26 cellular contexts compared by ENCODE assay signal in genomic region chr7:110685899-110686298, GRCh38.
"Had no signal": no experiment of that assay in that cellular context is flagged by ENCODE, and none has a peak within 500 bp of the region (broad histone marks: within the 10 kb centered on the region; RNA-seq: fewer than 3 reads in every experiment).

No MANE protein-coding gene starts in this region.

- H3K9me3 ChIP-seq: ovary, psoas muscle, right lobe of liver, sigmoid colon, thoracic aorta, thyroid gland, tibial nerve, upper lobe of right lung, uterus had no signal

- H3K9ac ChIP-seq: neural progenitor cell, parathyroid adenoma had no signal

- H3K4me2 ChIP-seq: neural progenitor cell had no signal

- H3K4me1 ChIP-seq: neural progenitor cell, parathyroid adenoma, psoas muscle, right lobe of liver, sigmoid colon, stomach, thyroid gland, tibial nerve, upper lobe of right lung, uterus had no signal

- H2AFZ ChIP-seq: neural progenitor cell, parathyroid adenoma had no signal

- ATAC-seq: naive thymus-derived CD8-positive, alpha-beta T cell; natural killer cell treated with Interleukin-12 subunit alpha and Interleukin-12 subunit beta and Interleukin-15 and Interleukin-18, amount 100 ng/mL, for 72 hours; psoas muscle; right cardiac atrium; right lobe of liver; stimulated activated effector memory CD8-positive, alpha-beta T cell treated with anti-CD3 and anti-CD28 coated beads, Interleukin-12 subunit alpha, Interleukin-12 subunit beta, amount 100 ng/mL, for 72 hours; stimulated activated naive B cell treated with anti-CD40 and anti-IgM and Interleukin-4, amounts not matched to agents 10 μg/mL and 1 μg/mL and 100 μg/mL, for 72 hours; upper lobe of right lung had no signal

- H3K36me3 ChIP-seq: neural progenitor cell, ovary, right lobe of liver, sigmoid colon, stomach, thoracic aorta, thyroid gland, tibial nerve, upper lobe of right lung, uterus had no signal

- DNase-seq: naive thymus-derived CD8-positive, alpha-beta T cell; nephron progenitor cell; occipital lobe; ovary; posterior cingulate gyrus; psoas muscle; right cardiac atrium; right lobe of liver; sigmoid colon; small intestine; stimulated activated CD4-positive, alpha-beta T cell treated with anti-CD3 and anti-CD28 coated beads, Interleukin-15, amount 100 ng/mL, for 24 hours; stimulated activated CD4-positive, alpha-beta T cell treated with anti-CD3 and anti-CD28 coated beads, Interleukin-2, amount 100 ng/mL, for 24 hours; stimulated activated CD4-positive, alpha-beta T cell treated with anti-CD3 and anti-CD28 coated beads, Interleukin-2, amount 100 ng/mL, for 48 hours; stimulated activated CD4-positive, alpha-beta T cell treated with anti-CD3 and anti-CD28 coated beads, Interleukin-4, amount 100 ng/mL, for 24 hours; stimulated activated naive B cell treated with anti-CD40 and anti-IgM and Interleukin-4, amounts not matched to agents 10 μg/mL and 1 μg/mL and 100 μg/mL, for 72 hours; stimulated activated naive CD4-positive, alpha-beta T cell treated with Interleukin-2 at 50 U/mL for 16 hours; stomach; thyroid gland; upper lobe of right lung; uterus had no signal

- H3K27me3 ChIP-seq: neural progenitor cell, ovary, right lobe of liver, sigmoid colon, stomach, thyroid gland, tibial nerve, upper lobe of right lung, uterus had no signal

- H3K4me3 ChIP-seq: neural progenitor cell, ovary, psoas muscle, right lobe of liver, sigmoid colon, stomach, thoracic aorta, thyroid gland, tibial nerve, upper lobe of right lung, uterus had no signal

- H3K27ac ChIP-seq: neural progenitor cell, ovary, parathyroid adenoma, psoas muscle, right lobe of liver, sigmoid colon, stomach, thoracic aorta, thyroid gland, tibial nerve, upper lobe of right lung, uterus had no signal

- H3K79me2 ChIP-seq: parathyroid adenoma had no signal
